Comparison of ENCODE assay signal across 33 cellular contexts in genomic region chr4:186019264-186019663, GRCh38. TPM values are rescaled to one million over a fixed set of nuclear protein-coding genes. Genes with fewer than 3 reads are reported as not detected.
"Had no signal": no experiment of that assay in that cellular context is flagged by ENCODE, and none has a peak within 500 bp of the region (broad histone marks: within the 10 kb centered on the region; RNA-seq: fewer than 3 reads in every experiment).

No MANE protein-coding gene starts in this region.

- H3K4me3 ChIP-seq: adrenal gland, body of pancreas, breast epithelium, PC-9 had no signal

- H3K9me3 ChIP-seq: adrenal gland, body of pancreas, breast epithelium had no signal

- H3K36me3 ChIP-seq: adrenal gland, breast epithelium, WERI-Rb-1 had no signal

- H3K27ac ChIP-seq: body of pancreas, breast epithelium, KMS-11, PC-9, RWPE1, WERI-Rb-1 had no signal

- H3K4me1 ChIP-seq: breast epithelium had no signal

- H3K27me3 ChIP-seq: adrenal gland, body of pancreas, breast epithelium had no signal

- DNase-seq: activated CD4-positive, alpha-beta T cell treated with anti-CD3 and anti-CD28 coated beads for 36 hours; activated CD4-positive, alpha-beta T cell treated with anti-CD3 and anti-CD28 coated beads, Interleukin-2, amount 10 ng/mL, durations not matched to agents 7 days and 5 days; activated CD4-positive, alpha-beta T cell treated with anti-CD3 and anti-CD28 coated beads, Interleukin-2, amount 50 U/mL, for 48 hours; activated CD4-positive, CD25-positive, alpha-beta regulatory T cell; activated CD8-positive, alpha-beta T cell treated with anti-CD3 and anti-CD28 coated beads, Interleukin-2, amount 10 ng/mL, durations not matched to agents 7 days and 5 days; activated gamma-delta T cell; activated naive CD4-positive, alpha-beta T cell treated with Interleukin-2 at 50 U/mL for 16 hours; activated T-cell treated with anti-CD3 and anti-CD28 coated beads, Interleukin-2, amount 50 U/mL, for 24 hours; adrenal gland; body of pancreas; MM.1S; MV-4-11; NCI-H1092; NCI-H1436 treated with DMSO at 0.1 percent for 48 hours; NCI-H1694 treated with DMSO at 0.1 percent for 48 hours; NCI-H2029; NCI-H345; NCI-H526; NCI-H748 treated with DMSO at 0.1 percent for 48 hours; NK-92 treated with Interleukin-12 subunit alpha and Interleukin-12 subunit beta, amount 100 ng/mL, for 24 hours; PC-9; SIG-M5; T-helper 1 cell; T-helper 2 cell; T-helper 9 cell; WERI-Rb-1 had no signal

- ATAC-seq: activated CD4-positive, alpha-beta T cell treated with anti-CD3 and anti-CD28 coated beads for 36 hours; activated CD8-positive, alpha-beta T cell treated with anti-CD3 and anti-CD28 coated beads, Interleukin-2, amount 10 ng/mL, durations not matched to agents 7 days and 5 days; activated naive CD4-positive, alpha-beta T cell treated with anti-CD3 and anti-CD28 coated beads, Interleukin-2, amount 50 U/mL, for 72 hours; body of pancreas; Right ventricle myocardium inferior; SK-N-SH treated with all-trans-retinoic acid at 6 μM for 48 hours had no signal

RNA-seq across cellular contexts. Expression of gene TLR3, which starts 49.7 kb away (rescaled TPM):
- total RNA-seq: activated CD4-positive, alpha-beta T cell treated with anti-CD3 and anti-CD28 coated beads for 36 hours; activated T-helper 2 cell treated with anti-CD3 and anti-CD28 coated beads, Interferon-gamma antibody, Interleukin-2, Interleukin-4, amounts not matched to agents 10 μg/mL and 5 μg/mL and 100 μg/mL, durations not matched to agents 14 hours and 24 hours and 36 hours had no signal
